Comparison of ENCODE assay signal across 9 cellular contexts in genomic region chr11:8342821-8343681, GRCh38.
A peak's percentile ranks its signal among the peaks of the same experiment; 100 is the strongest.
DNase-seq lines count a peak whose midpoint lies in the region; ATAC-seq and TF ChIP-seq lines count a peak whose summit lies in the region.
"Had no signal": no experiment of that assay in that cellular context is flagged by ENCODE, and none has a peak within 500 bp of the region (broad histone marks: within the 10 kb centered on the region; RNA-seq: fewer than 3 reads in every experiment).

No MANE protein-coding gene starts in this region.

- no peaks in the 10 kb centered on the region for H3K27me3 Mint-ChIP-seq in activated CD4-positive, alpha-beta T cell treated with anti-CD3 and anti-CD28 coated beads, Interleukin-2, amount 10 ng/mL, durations not matched to agents 24 days and 14 days
- peaks cover 15% of the 10 kb centered on the region for H3K27me3 Mint-ChIP-seq in nephron progenitor cell (ENCODE audit: low read depth, poor library complexity)
- H3K27me3 Mint-ChIP-seq in WTC11 (ENCODE audit: low read depth) = no peaks in the 10 kb centered on the region; the same call in 1 of the 2 replicates

- TF ChIP-seq CTCF in nephron progenitor cell (IDR thresholded peaks at IDR 0.05) (no peak), WTC11 (IDR thresholded peaks at IDR 0.05) (no peak)

- H3K36me3 Mint-ChIP-seq in activated CD4-positive, alpha-beta T cell treated with anti-CD3 and anti-CD28 coated beads, Interleukin-2, amount 10 ng/mL, durations not matched to agents 24 days and 14 days (ENCODE audit: low read depth) = no peaks in the 10 kb centered on the region
- H3K36me3 Mint-ChIP-seq in nephron progenitor cell (ENCODE audit: low read depth) (no peaks in the 10 kb centered on the region), WTC11 (no peaks in the 10 kb centered on the region)

- peaks cover 2% of the 10 kb centered on the region for H3K4me1 Mint-ChIP-seq in activated CD4-positive, alpha-beta T cell treated with anti-CD3 and anti-CD28 coated beads, Interleukin-2, amount 10 ng/mL, durations not matched to agents 24 days and 14 days
- H3K4me1 Mint-ChIP-seq in nephron progenitor cell (peaks cover 28% of the 10 kb centered on the region), WTC11 (peaks cover 29% of the 10 kb centered on the region)

- H3K9me3 Mint-ChIP-seq in activated CD4-positive, alpha-beta T cell treated with anti-CD3 and anti-CD28 coated beads, Interleukin-2, amount 10 ng/mL, durations not matched to agents 24 days and 14 days = peaks cover 4% of the 10 kb centered on the region
- H3K9me3 Mint-ChIP-seq in nephron progenitor cell = peaks cover 1% of the 10 kb centered on the region
- peaks cover 3% of the 10 kb centered on the region for H3K9me3 Mint-ChIP-seq in WTC11

- intact Hi-C loops in activated CD4-positive, alpha-beta T cell treated with anti-CD3 and anti-CD28 coated beads, Interleukin-2, amount 10 ng/mL, durations not matched to agents 24 days and 14 days (cut with micrococcal nuclease) = no loop called here

- ATAC-seq in GM21717 (IDR thresholded peaks at IDR 0.05; ENCODE audit: unreplicated experiment) (peak; percentile 85), HG03575 (IDR thresholded peaks at IDR 0.05; ENCODE audit: extremely low read depth, insufficient number of reproducible peaks, low FRiP score, unreplicated experiment) (peak; percentile 62), WTC11 (no peak), GM18519 (IDR thresholded peaks at IDR 0.05; ENCODE audit: low FRiP score, unreplicated experiment) (no peak)

- CTCF ChIA-PET in WTC11 (lab: Charles Lee) = interaction anchor here (1.3 to 1.6 kb wide), 4 partner anchors 9 to 80 kb away, joined by 3 to 5 read pairs (median 4); partner anchors contain the start of gene LMO1

- peak; percentile 60 for DNase-seq in activated CD4-positive, alpha-beta T cell treated with anti-CD3 and anti-CD28 coated beads, Interleukin-2, amount 10 ng/mL, durations not matched to agents 24 days and 14 days
- no peak for DNase-seq in activated CD4-positive, alpha-beta T cell treated with anti-CD3 and anti-CD28 coated beads for 4 hours
- DNase-seq in nephron progenitor cell = no peak
- DNase-seq in WTC11 (ENCODE audit: low spot score) = no peak
- no peak for DNase-seq in ureter (ENCODE audit: low spot score)
- DNase-seq: activated effector memory CD4-positive, alpha-beta T cell treated with anti-CD3 and anti-CD28 coated beads, Interleukin-2, amount 50 U/mL, for 16 hours had no signal

- POLR2A ChIA-PET in WTC11 (lab: Charles Lee) = interaction anchor here (0.6 to 0.7 kb wide), 4 partner anchors 101 to 957 kb away, joined by 3 to 6 read pairs (median 4); no protein-coding TSS in a partner anchor

- H3K27ac Mint-ChIP-seq in activated CD4-positive, alpha-beta T cell treated with anti-CD3 and anti-CD28 coated beads, Interleukin-2, amount 10 ng/mL, durations not matched to agents 24 days and 14 days = no peak overlapping the region
- peak overlapping the region; percentile 79 for H3K27ac Mint-ChIP-seq in nephron progenitor cell
- no peak overlapping the region for H3K27ac Mint-ChIP-seq in WTC11

- H3K4me3 Mint-ChIP-seq in activated CD4-positive, alpha-beta T cell treated with anti-CD3 and anti-CD28 coated beads, Interleukin-2, amount 10 ng/mL, durations not matched to agents 24 days and 14 days = no peak overlapping the region
- no peak overlapping the region for H3K4me3 Mint-ChIP-seq in nephron progenitor cell
- H3K4me3 Mint-ChIP-seq in WTC11 = no peak overlapping the region

TF ChIP-seq in WTC11, 78 proteins besides CTCF, POLR2A, EP300 and RAD21:
- TF ChIP-seq MYBL2 (CRISPR knock-in tag; IDR thresholded peaks at IDR 0.05) (no peak), USF2 (CRISPR knock-in tag; IDR thresholded peaks at IDR 0.05) (no peak), RORB (CRISPR knock-in tag; IDR thresholded peaks at IDR 0.05) (no peak), JUN (CRISPR knock-in tag; IDR thresholded peaks at IDR 0.05) (no peak), ELF4 (CRISPR knock-in tag; IDR thresholded peaks at IDR 0.05; ENCODE audit: low read depth) (no peak), FOXJ3 (CRISPR knock-in tag; IDR thresholded peaks at IDR 0.05; ENCODE audit: borderline replicate concordance) (no peak), ZNF219 (CRISPR knock-in tag; IDR thresholded peaks at IDR 0.05; ENCODE audit: borderline replicate concordance) (no peak), ZNF121 (CRISPR knock-in tag; IDR thresholded peaks at IDR 0.05) (no peak), ZNF317 (CRISPR knock-in tag; IDR thresholded peaks at IDR 0.05; ENCODE audit: borderline replicate concordance, low read depth) (no peak), GRHL2 (CRISPR knock-in tag; IDR thresholded peaks at IDR 0.05; ENCODE audit: insufficient replicate concordance, severe bottlenecking) (no peak), ZNF396 (CRISPR knock-in tag; IDR thresholded peaks at IDR 0.05; ENCODE audit: borderline replicate concordance) (no peak), ZNF416 (CRISPR knock-in tag; IDR thresholded peaks at IDR 0.05) (no peak), SMAD4 (CRISPR knock-in tag; IDR thresholded peaks at IDR 0.05) (no peak), ZSCAN18 (CRISPR knock-in tag; IDR thresholded peaks at IDR 0.05) (no peak), ATF2 (CRISPR knock-in tag; IDR thresholded peaks at IDR 0.05; ENCODE audit: borderline replicate concordance, low read depth) (no peak), PRDM15 (CRISPR knock-in tag; IDR thresholded peaks at IDR 0.05) (no peak), ZNF423 (CRISPR knock-in tag; IDR thresholded peaks at IDR 0.05) (no peak)

Comparison
In these comparisons a context has a peak if more than half of its experiments do, and no peak if none do; other contexts are left out.
1. ATAC-seq: peak in GM21717 (single experiment) and HG03575 (single experiment); none in WTC11 (single experiment) and GM18519 (single experiment).